ENCODE assay signal across 18 cellular contexts in the genomic region with DNA sequence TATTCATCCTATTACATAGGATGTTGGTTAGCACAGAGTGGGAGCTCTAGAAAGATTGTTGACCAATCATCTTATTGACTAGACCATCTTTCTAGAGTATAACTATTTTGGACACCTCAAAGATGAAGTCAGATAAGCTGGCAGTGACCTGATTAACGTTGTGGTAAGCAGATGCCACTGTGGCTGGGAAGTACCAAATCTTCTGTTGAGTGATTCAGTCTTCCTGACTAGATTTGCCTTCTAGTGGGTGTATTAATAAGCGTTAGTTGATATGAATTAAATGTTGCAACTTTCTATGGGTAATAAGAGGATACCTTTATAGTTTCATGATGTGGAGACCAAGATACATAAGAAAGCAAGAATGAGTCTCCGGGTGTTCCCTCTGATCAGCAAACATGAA. TPM values are rescaled to one million over a fixed set of nuclear protein-coding genes. Genes with fewer than 3 reads are reported as not detected.
A peak's percentile ranks its signal among the peaks of the same experiment; 100 is the strongest.
DNase-seq lines count a peak whose midpoint lies in the region; ATAC-seq, FAIRE-seq and TF ChIP-seq lines count a peak whose summit lies in the region.
"Had no signal": no experiment of that assay in that cellular context is flagged by ENCODE, and none has a peak within 500 bp of the region (broad histone marks: within the 10 kb centered on the region; RNA-seq: fewer than 3 reads in every experiment).

No MANE protein-coding gene starts in this region.

- H3K79me2 ChIP-seq in KMS-11 (ENCODE audit: insufficient read depth, low read depth), result no peaks in the 10 kb centered on the region

- no peak overlapping the region for H3K9ac ChIP-seq in KMS-11
- H3K9ac ChIP-seq: GM23248 had no signal

- H3K4me3 ChIP-seq in KMS-11 (IDR thresholded peaks at IDR 0.05; ENCODE audit: insufficient read depth, low read depth, low read length), result no peak overlapping the region
- H3K4me3 ChIP-seq: GM23248 had no signal

- H2AFZ ChIP-seq in KMS-11 (ENCODE audit: low read depth), result peak overlapping the region; percentile 4; the same call in 1 of the 2 replicates
- H2AFZ ChIP-seq: GM23248 had no signal

- H3K27me3 Mint-ChIP-seq in activated T-helper 17 cell treated with anti-CD3 and anti-CD28 coated beads, Interleukin-2, amount 50 U/mL, for 72 hours, result peaks cover 3% of the 10 kb centered on the region
- H3K27me3 Mint-ChIP-seq in endothelial cell (ENCODE audit: unreplicated experiment), result no peaks in the 10 kb centered on the region

- no peak for TF ChIP-seq CTCF in D721Med (IDR thresholded peaks at IDR 0.05; ENCODE audit: insufficient read depth, missing control alignments)
- TF ChIP-seq CTCF in KMS-11 (conservative IDR thresholded peaks at IDR 0.05; ENCODE audit: low read depth, low read length), result no peak
- no peak for TF ChIP-seq CTCF in endothelial cell (IDR thresholded peaks at IDR 0.05; ENCODE audit: unreplicated experiment)

- no peak overlapping the region for H3K4me3 Mint-ChIP-seq in activated T-helper 17 cell treated with anti-CD3 and anti-CD28 coated beads, Interleukin-2, amount 50 U/mL, for 72 hours
- no peak overlapping the region for H3K4me3 Mint-ChIP-seq in stimulated activated effector memory CD8-positive, alpha-beta T cell treated with anti-CD3 and anti-CD28 coated beads, Interleukin-12 subunit alpha, Interleukin-12 subunit beta, amount 100 ng/mL, for 72 hours
- no peak overlapping the region for H3K4me3 Mint-ChIP-seq in endothelial cell (ENCODE audit: unreplicated experiment)
- H3K4me3 Mint-ChIP-seq: CD4-positive, alpha-beta memory T cell; H9 had no signal

- no peaks in the 10 kb centered on the region for H3K4me1 Mint-ChIP-seq in activated T-helper 17 cell treated with anti-CD3 and anti-CD28 coated beads, Interleukin-2, amount 50 U/mL, for 72 hours
- no peaks in the 10 kb centered on the region for H3K4me1 Mint-ChIP-seq in stimulated activated effector memory CD8-positive, alpha-beta T cell treated with anti-CD3 and anti-CD28 coated beads, Interleukin-12 subunit alpha, Interleukin-12 subunit beta, amount 100 ng/mL, for 72 hours
- no peaks in the 10 kb centered on the region for H3K4me1 Mint-ChIP-seq in endothelial cell (ENCODE audit: unreplicated experiment)
- H3K4me1 Mint-ChIP-seq: CD4-positive, alpha-beta memory T cell; H9 had no signal

- no peak overlapping the region for H3K27ac Mint-ChIP-seq in activated T-helper 17 cell treated with anti-CD3 and anti-CD28 coated beads, Interleukin-2, amount 50 U/mL, for 72 hours
- H3K27ac Mint-ChIP-seq in stimulated activated effector memory CD8-positive, alpha-beta T cell treated with anti-CD3 and anti-CD28 coated beads, Interleukin-12 subunit alpha, Interleukin-12 subunit beta, amount 100 ng/mL, for 72 hours, result no peak overlapping the region
- no peak overlapping the region for H3K27ac Mint-ChIP-seq in endothelial cell (ENCODE audit: unreplicated experiment)
- H3K27ac Mint-ChIP-seq: CD4-positive, alpha-beta memory T cell; H9 had no signal

- peak; percentile 25 for FAIRE-seq in D721Med (lab: Jason Lieb, UNC)
- FAIRE-seq: G401.6, GM12892, H1 had no signal

- DNase-seq in D721Med (ENCODE audit: insufficient read length, low spot score), result no peak
- DNase-seq in stimulated activated effector memory CD8-positive, alpha-beta T cell treated with anti-CD3 and anti-CD28 coated beads, Interleukin-12 subunit alpha, Interleukin-12 subunit beta, amount 100 ng/mL, for 72 hours (ENCODE audit: low spot score in 2 of 2), result no peak
- DNase-seq in endothelial cell (ENCODE audit: low spot score), result no peak
- DNase-seq: C1 segment of cervical spinal cord; Calu3; CD4-positive, alpha-beta memory T cell; COR-L47; DMS153; DND-41; GM23248; H9 had no signal

- H3K4me1 ChIP-seq in KMS-11 (ENCODE audit: low read depth, poor library complexity, severe bottlenecking), result peaks cover 21% of the 10 kb centered on the region

- H3K27ac ChIP-seq in KMS-11, result no peak overlapping the region
- H3K27ac ChIP-seq: GM23248 had no signal

- ATAC-seq in activated T-helper 17 cell treated with anti-CD3 and anti-CD28 coated beads, Interleukin-2, amount 50 U/mL, for 72 hours (replicated peaks), result peak; percentile 60
- ATAC-seq in stimulated activated effector memory CD8-positive, alpha-beta T cell treated with anti-CD3 and anti-CD28 coated beads, Interleukin-12 subunit alpha, Interleukin-12 subunit beta, amount 100 ng/mL, for 72 hours, result peak; percentile 76
- ATAC-seq in esophagus mucosa, result no peak
- ATAC-seq: HCT116 had no signal

- H3K27me3 ChIP-seq in KMS-11 (ENCODE audit: insufficient read depth, low read depth), result no peaks in the 10 kb centered on the region

- H4K20me1 ChIP-seq in KMS-11 (ENCODE audit: insufficient read depth), result no peaks in the 10 kb centered on the region

- H3K36me3 ChIP-seq in KMS-11 (ENCODE audit: insufficient read depth), result no peaks in the 10 kb centered on the region

- H3K9me3 Mint-ChIP-seq in activated T-helper 17 cell treated with anti-CD3 and anti-CD28 coated beads, Interleukin-2, amount 50 U/mL, for 72 hours, result no peaks in the 10 kb centered on the region
- no peaks in the 10 kb centered on the region for H3K9me3 Mint-ChIP-seq in stimulated activated effector memory CD8-positive, alpha-beta T cell treated with anti-CD3 and anti-CD28 coated beads, Interleukin-12 subunit alpha, Interleukin-12 subunit beta, amount 100 ng/mL, for 72 hours
- no peaks in the 10 kb centered on the region for H3K9me3 Mint-ChIP-seq in endothelial cell (ENCODE audit: unreplicated experiment)
- H3K9me3 Mint-ChIP-seq: H9 had no signal

- no peaks in the 10 kb centered on the region for H3K36me3 Mint-ChIP-seq in activated T-helper 17 cell treated with anti-CD3 and anti-CD28 coated beads, Interleukin-2, amount 50 U/mL, for 72 hours (ENCODE audit: low read depth)
- no peaks in the 10 kb centered on the region for H3K36me3 Mint-ChIP-seq in stimulated activated effector memory CD8-positive, alpha-beta T cell treated with anti-CD3 and anti-CD28 coated beads, Interleukin-12 subunit alpha, Interleukin-12 subunit beta, amount 100 ng/mL, for 72 hours
- peaks cover 5% of the 10 kb centered on the region for H3K36me3 Mint-ChIP-seq in endothelial cell (ENCODE audit: low read depth, unreplicated experiment)
- H3K36me3 Mint-ChIP-seq: CD4-positive, alpha-beta memory T cell had no signal

- H3K4me2 ChIP-seq in KMS-11, result peak overlapping the region; percentile 5

RNA-seq across cellular contexts. Expression of a gene that starts 51.2 kb away (rescaled TPM):
- 10 to 100 TPM; 21.9 to 40.1 TPM for total RNA-seq in activated T-helper 17 cell treated with anti-CD3 and anti-CD28 coated beads, Interleukin-2, amount 50 U/mL, for 72 hours
- total RNA-seq in endothelial cell (ENCODE audit: unreplicated experiment), result 3.7 TPM
- total RNA-seq in esophagus mucosa, result 2.1 TPM
